ENCODE assay signal across 8 cellular contexts in the genomic region with DNA sequence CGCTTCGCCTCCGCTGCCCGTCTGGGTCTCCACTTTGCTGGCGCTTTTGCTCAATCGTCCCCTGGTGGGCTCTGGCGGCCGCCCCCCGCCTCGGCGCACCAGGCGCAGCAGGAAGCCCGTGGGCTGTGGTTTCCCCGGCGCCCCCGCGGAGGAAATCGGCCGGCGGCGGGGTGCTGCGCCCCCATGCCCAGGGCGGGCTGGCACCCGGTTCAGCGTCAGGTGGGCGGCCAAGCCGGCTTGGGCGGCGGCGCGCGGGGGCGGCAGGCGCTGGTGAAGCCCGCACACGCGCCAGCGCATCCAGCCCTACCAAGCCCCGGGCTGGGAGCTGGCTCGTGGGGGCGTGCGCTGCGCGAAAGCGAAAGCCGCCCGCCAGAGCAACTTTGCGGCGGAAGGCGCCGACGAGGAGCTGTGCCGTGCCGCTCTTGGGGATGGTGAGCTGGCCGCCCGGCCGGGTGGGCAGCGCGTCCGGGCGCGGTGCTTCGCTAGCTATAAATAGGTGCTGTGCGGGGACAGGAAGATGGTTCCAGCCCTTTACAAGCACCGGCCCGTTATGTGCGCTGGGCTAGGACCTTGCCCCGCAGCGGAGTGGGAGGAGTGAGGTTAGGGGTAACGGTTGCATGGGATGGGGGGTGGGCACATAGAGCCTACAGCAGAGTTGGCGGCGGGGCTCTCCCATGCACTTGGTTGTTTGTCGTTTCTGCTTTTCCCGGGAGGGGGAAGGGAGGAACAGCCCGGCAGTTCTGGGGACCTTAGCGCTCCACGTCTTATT. TPM values are rescaled to one million over a fixed set of nuclear protein-coding genes. Genes with fewer than 3 reads are reported as not detected.
DNase-seq lines count a peak whose midpoint lies in the region; ATAC-seq, FAIRE-seq and TF ChIP-seq lines count a peak whose summit lies in the region.

No MANE protein-coding gene starts in this region.

- no peak for TF ChIP-seq POLR2A in gastrocnemius medialis (IDR thresholded peaks at IDR 0.05)

- H3K27me3 ChIP-seq in RWPE2 (ENCODE audit: insufficient read depth, poor library complexity, severe bottlenecking) (no peaks in the 10 kb centered on the region), gastrocnemius medialis (no peaks in the 10 kb centered on the region)

- H3K36me3 ChIP-seq in RWPE2 (ENCODE audit: low read depth) = no peaks in the 10 kb centered on the region
- H3K36me3 ChIP-seq in gastrocnemius medialis = no peaks in the 10 kb centered on the region

- H3K9me3 Mint-ChIP-seq in activated naive CD8-positive, alpha-beta T cell (ENCODE audit: low read depth) = no peaks in the 10 kb centered on the region

- H3K4me1 Mint-ChIP-seq in activated naive CD8-positive, alpha-beta T cell (ENCODE audit: low read depth) = peaks cover 90% of the 10 kb centered on the region

- in situ Hi-C loops in gastrocnemius medialis (cut with MboI; ENCODE audit: low sequenced_read_pairs in 4 of 4) = no loop called here

- H3K36me3 Mint-ChIP-seq in activated naive CD8-positive, alpha-beta T cell = no peaks in the 10 kb centered on the region

- DNase-seq in GM18507 (ENCODE audit: extremely low spot score, insufficient read length, low read depth) = peak; percentile 48
- DNase-seq in RWPE2 (ENCODE audit: low spot score) = no peak
- peak; percentile 65 for DNase-seq in left ventricle myocardium superior
- DNase-seq in gastrocnemius medialis = no peak
- DNase-seq in NCI-H510A (lab: John Stamatoyannopoulos, UW) = no peak

- no peaks in the 10 kb centered on the region for H3K9me3 ChIP-seq in RWPE2 (ENCODE audit: severe bottlenecking)
- H3K9me3 ChIP-seq in gastrocnemius medialis = no peaks in the 10 kb centered on the region

- no peak for TF ChIP-seq CTCF in RWPE2 (IDR thresholded peaks at IDR 0.05; ENCODE audit: poor library complexity, severe bottlenecking)
- no peak for TF ChIP-seq CTCF in gastrocnemius medialis (IDR thresholded peaks at IDR 0.05 in 4 of 5, conservative IDR thresholded peaks at IDR 0.05 in 1 of 5)

- no peaks in the 10 kb centered on the region for H3K27me3 Mint-ChIP-seq in activated naive CD8-positive, alpha-beta T cell

- H3K4me3 Mint-ChIP-seq in activated naive CD8-positive, alpha-beta T cell = peak overlapping the region; percentile 87

- ATAC-seq in HG02884 (IDR thresholded peaks at IDR 0.05; ENCODE audit: unreplicated experiment) (peak; percentile 31), RWPE2 (ENCODE audit: low read depth) (peak; percentile 39), left ventricle myocardium superior (peak; percentile 40), gastrocnemius medialis (peak; percentile 19 to 36), GM21367 (IDR thresholded peaks at IDR 0.05; ENCODE audit: unreplicated experiment) (no peak)

- H3K27ac Mint-ChIP-seq in activated naive CD8-positive, alpha-beta T cell = peak overlapping the region; percentile 87

- peak overlapping the region; percentile 60 for H3K4me3 ChIP-seq in RWPE2 (ENCODE audit: severe bottlenecking)
- peak overlapping the region; percentile 56 to 80 (median 69) for H3K4me3 ChIP-seq in gastrocnemius medialis

- H3K4me1 ChIP-seq in RWPE2 (ENCODE audit: insufficient read depth, poor library complexity, severe bottlenecking) (no peaks in the 10 kb centered on the region), gastrocnemius medialis (peaks cover 3 to 23% of the 10 kb centered on the region in 2 donors)

- peak; percentile 81 for FAIRE-seq in GM18507 (lab: Jason Lieb, UNC)

- peak overlapping the region; percentile 54 for H3K27ac ChIP-seq in RWPE2 (ENCODE audit: poor library complexity, severe bottlenecking)
- peak overlapping the region; percentile 34 to 76 (median 58) for H3K27ac ChIP-seq in gastrocnemius medialis

- intact Hi-C loops in left ventricle myocardium superior (cut with micrococcal nuclease) (no loop called here), gastrocnemius medialis (cut with DNase I; ENCODE audit: low total_unique reads) (no loop called here)

RNA-seq across cellular contexts. Expression of gene SUSD2, which starts 25.0 kb away (rescaled TPM):
- total RNA-seq in left ventricle myocardium superior (3.3 TPM), gastrocnemius medialis (1 to 10 TPM in 3 of 4 donors, under 1 TPM in 1; 0.76 to 4.1 (median 1.6) TPM)

Comparison
In these comparisons a context has a peak if more than half of its experiments do, and no peak if none do; other contexts are left out.
1. DNase-seq: peak in GM18507 (single experiment) and left ventricle myocardium superior (single experiment); none in RWPE2 (single experiment), gastrocnemius medialis (0 of 2) and NCI-H510A (single experiment).